15 cellular contexts compared by ENCODE assay signal in the genomic region with DNA sequence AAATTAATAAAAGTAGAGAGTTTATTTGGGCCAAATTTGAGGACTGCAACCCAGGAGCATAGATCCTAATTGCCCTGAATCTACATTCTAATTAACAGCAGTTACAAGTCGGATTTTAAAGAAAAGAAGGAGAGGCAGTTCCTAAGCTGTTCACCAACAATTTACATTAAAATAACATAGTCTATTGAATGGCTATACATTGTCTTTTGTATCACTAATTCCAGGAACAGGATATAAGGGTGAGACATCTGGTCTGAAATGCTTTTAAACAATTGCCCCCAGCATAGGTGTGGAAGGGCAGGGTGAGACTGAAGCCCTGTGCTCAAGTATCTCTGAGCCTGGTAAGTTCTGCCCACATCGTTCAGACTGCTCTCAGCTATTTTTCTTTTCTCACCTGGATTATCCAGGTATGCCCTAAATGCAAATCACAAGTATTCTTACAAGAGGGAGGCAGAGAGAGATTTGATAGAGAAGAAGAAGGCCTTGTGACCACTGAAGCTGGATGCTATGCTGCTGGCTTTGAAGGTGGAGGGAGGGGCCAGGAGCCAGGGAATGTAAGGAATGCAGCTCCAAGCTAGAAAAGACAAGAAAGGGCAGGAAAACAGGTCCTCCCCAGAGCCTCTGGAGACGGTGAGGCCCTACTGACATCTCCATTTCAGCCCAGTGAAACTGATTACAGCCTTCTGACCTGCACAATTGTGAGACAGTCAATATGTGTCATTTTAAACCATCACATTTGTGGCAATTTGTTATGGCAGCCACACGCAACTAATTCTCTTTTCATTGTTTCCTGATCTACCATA.
DNase-seq lines count a peak whose midpoint lies in the region; ATAC-seq, FAIRE-seq and TF ChIP-seq lines count a peak whose summit lies in the region.
"Had no signal": no experiment of that assay in that cellular context is flagged by ENCODE, and none has a peak within 500 bp of the region (broad histone marks: within the 10 kb centered on the region; RNA-seq: fewer than 3 reads in every experiment).

No MANE protein-coding gene starts in this region.

- H4K20me1 ChIP-seq in H1 (replicated peaks in 1 of 2; ENCODE audit: control insufficient read depth in 1 of 2, insufficient read depth in 2 of 2, low read length in 2 of 2) = peaks cover 0 to 4% of the 10 kb centered on the region in 2 experiments

- no peak overlapping the region; the same call in 1 of the 2 replicates for H2BK12ac ChIP-seq in H1 (ENCODE audit: low read depth, low read length)

- peaks cover 52% of the 10 kb centered on the region for H3K4me1 Mint-ChIP-seq in mesothelial cell of epicardium
- no peaks in the 10 kb centered on the region for H3K4me1 Mint-ChIP-seq in T-helper 2 cell treated with Interferon-gamma antibody and Interleukin-4, amounts not matched to agents 5 μg/mL and 100 μg/mL, for 36 hours (ENCODE audit: low read depth)

- H4K8ac ChIP-seq in H1 (ENCODE audit: extremely low read depth, insufficient read depth, low read length) = no peak overlapping the region

- peaks cover 10% of the 10 kb centered on the region for H3K27me3 Mint-ChIP-seq in mesothelial cell of epicardium (ENCODE audit: low read depth)
- H3K27me3 Mint-ChIP-seq in T-helper 2 cell treated with Interferon-gamma antibody and Interleukin-4, amounts not matched to agents 5 μg/mL and 100 μg/mL, for 36 hours (ENCODE audit: low read depth) = peaks cover 6% of the 10 kb centered on the region

- H3K18ac ChIP-seq in H1 (ENCODE audit: extremely low read depth, low read length) = peak overlapping the region; percentile 62; the same call in 1 of the 2 replicates

- no peak overlapping the region for H3K56ac ChIP-seq in H1 (replicated peaks; ENCODE audit: insufficient read length, low read depth, low read length)

- H3K9me3 ChIP-seq in H1 (ENCODE audit: insufficient read depth in 2 of 2, low read depth in 1 of 2, low read length in 1 of 2) = no peaks in the 10 kb centered on the region

- 0 out of 3 replicates have a peak, but pooled peaks of 1 of the 2 experiments have one; percentile 30 for TF ChIP-seq POLR2A in H1 (IDR thresholded peaks at IDR 0.05; ENCODE audit: control extremely low read depth in 1 of 2, low read depth in 2 of 2, low read length in 2 of 2)

- no peak overlapping the region for H2AFZ ChIP-seq in H1 (ENCODE audit: low read length)

- H2BK15ac ChIP-seq in H1 (ENCODE audit: low read length) = no peak overlapping the region

- H2AK5ac ChIP-seq in H1 (ENCODE audit: low read depth, low read length) = no peak overlapping the region; the same call in 1 of the 2 replicates

- CTCF ChIA-PET in H1 (lab: Charles Lee; ENCODE audit: partially characterized antibody) = interaction anchor here (0.7 to 1.3 kb wide), 3 partner anchors 18 to 204 kb away, joined by 3 to 6 read pairs (median 3); no protein-coding TSS in a partner anchor

- peak; percentile 13 to 18; a peak in 2 of 4 replicates for TF ChIP-seq RAD21 in H1 (IDR thresholded peaks at IDR 0.05 in 1 of 2, conservative IDR thresholded peaks at IDR 0.05 in 1 of 2; ENCODE audit: low read depth in 2 of 2, low read length in 2 of 2)

- H2BK5ac ChIP-seq in H1 (ENCODE audit: low read depth, low read length) = peak overlapping the region; percentile 88

- no peaks in the 10 kb centered on the region for H3K36me3 ChIP-seq in H1 (ENCODE audit: control insufficient read depth in 2 of 4, insufficient read depth in 4 of 4, low read length in 3 of 4)

- H4K5ac ChIP-seq in H1 (ENCODE audit: insufficient read length, low read depth, low read length) = peak overlapping the region; percentile 97

- H3K4me2 ChIP-seq in H1 (ENCODE audit: insufficient read depth in 1 of 2, low read depth in 2 of 2, low read length in 2 of 2) = peak overlapping the region; percentile 40 to 55

- H4K91ac ChIP-seq in H1 (replicated peaks; ENCODE audit: insufficient read length, low read length) = peak overlapping the region; percentile 25

- ATAC-seq in HG03025 (IDR thresholded peaks at IDR 0.05; ENCODE audit: low FRiP score, unreplicated experiment) (no peak), HG02588 (IDR thresholded peaks at IDR 0.05; ENCODE audit: unreplicated experiment) (no peak)
- ATAC-seq: activated T-cell treated with anti-CD3 and anti-CD28 coated beads, Interleukin-2, amount 50 U/mL, for 72 hours; right cardiac atrium had no signal

- TF ChIP-seq EP300 in H1 (IDR thresholded peaks at IDR 0.05; ENCODE audit: borderline replicate concordance in 1 of 2, low read depth in 2 of 2, low read length in 2 of 2) = no peak

- peak overlapping the region; percentile 84; the same call in 1 of the 2 replicates for H2BK20ac ChIP-seq in H1 (ENCODE audit: low read length)

- peak overlapping the region in 1 of 4 experiments; percentile 25; a peak in 2 of 8 replicates for H3K4me3 ChIP-seq in H1 (ENCODE audit: extremely low read depth in 1 of 4, insufficient read depth in 2 of 4, low read depth in 3 of 4, low read length in 4 of 4)

- WGBS in H1 (ENCODE audit: extremely low coverage in 1 of 2, insufficient coverage in 1 of 2, insufficient read length in 1 of 2, insufficient replicate concordance in 2 of 2, low coverage in 1 of 2, low lambda C conversion rate in 2 of 2, missing lambda C conversion rate in 1 of 2), 2 experiments = 9% methylated on average over 4 of the region's 4 CpGs; no CpG with 5 or more reads in 1 of the 2 experiments

- H3K27me3 ChIP-seq in H1 (replicated peaks in 1 of 4; ENCODE audit: control insufficient read depth in 3 of 4, extremely low read depth in 1 of 4, insufficient read depth in 3 of 4, low read length in 3 of 4) = no peaks in the 10 kb centered on the region

- POLR2A ChIA-PET in H1 (lab: Charles Lee; ENCODE audit: partially characterized antibody) = interaction anchor here (0.9 to 1.3 kb wide), 3 partner anchors 9 to 15 kb away, joined by 3 to 5 read pairs (median 4); no protein-coding TSS in a partner anchor

- H3K4me3 Mint-ChIP-seq in mesothelial cell of epicardium = no peak overlapping the region
- no peak overlapping the region for H3K4me3 Mint-ChIP-seq in T-helper 2 cell treated with Interferon-gamma antibody and Interleukin-4, amounts not matched to agents 5 μg/mL and 100 μg/mL, for 36 hours
- H3K4me3 Mint-ChIP-seq: activated T-cell treated with anti-CD3 and anti-CD28 coated beads, Interleukin-2, amount 50 U/mL, for 72 hours; memory B cell had no signal

- H3K79me2 ChIP-seq in H1 (ENCODE audit: control insufficient read depth in 1 of 2, insufficient read depth in 2 of 2, low read length in 2 of 2) = no peaks in the 10 kb centered on the region

- peaks cover 3 to 24% (median 14%) of the 10 kb centered on the region in 4 experiments; a peak in 6 of 7 replicates for H3K4me1 ChIP-seq in H1 (replicated peaks in 1 of 4; ENCODE audit: control insufficient read depth in 3 of 4, insufficient read depth in 4 of 4, low read length in 3 of 4)

- peak overlapping the region; percentile 50 for H3K27ac ChIP-seq in H1 (ENCODE audit: low read depth, low read length)

- no peaks in the 10 kb centered on the region for H3K79me1 ChIP-seq in H1 (ENCODE audit: low read depth, low read length)

- H3K23me2 ChIP-seq in H1 (ENCODE audit: low read depth, low read length) = peaks cover 9% of the 10 kb centered on the region; the same call in 1 of the 2 replicates

- peak overlapping the region; percentile 91 for H3K27ac Mint-ChIP-seq in mesothelial cell of epicardium
- no peak overlapping the region for H3K27ac Mint-ChIP-seq in T-helper 2 cell treated with Interferon-gamma antibody and Interleukin-4, amounts not matched to agents 5 μg/mL and 100 μg/mL, for 36 hours
- H3K27ac Mint-ChIP-seq: activated T-cell treated with anti-CD3 and anti-CD28 coated beads, Interleukin-2, amount 50 U/mL, for 72 hours; memory B cell had no signal

- no peak overlapping the region for H3K23ac ChIP-seq in H1 (ENCODE audit: insufficient read length)

- TF ChIP-seq CTCF in H1 (IDR thresholded peaks at IDR 0.05; ENCODE audit: control extremely low read depth in 1 of 3, insufficient read depth in 1 of 3, low read depth in 1 of 3, low read length in 3 of 3) (no peak), mesothelial cell of epicardium (IDR thresholded peaks at IDR 0.05; ENCODE audit: unreplicated experiment) (no peak)

- H3K9me3 Mint-ChIP-seq in mesothelial cell of epicardium = no peaks in the 10 kb centered on the region
- no peaks in the 10 kb centered on the region for H3K9me3 Mint-ChIP-seq in T-helper 2 cell treated with Interferon-gamma antibody and Interleukin-4, amounts not matched to agents 5 μg/mL and 100 μg/mL, for 36 hours

- H3K14ac ChIP-seq in H1 (ENCODE audit: insufficient read length) = no peak overlapping the region

- peak overlapping the region; percentile 25 for H2BK120ac ChIP-seq in H1 (replicated peaks; ENCODE audit: low read depth, low read length)

- no peak overlapping the region for H3K4ac ChIP-seq in H1 (replicated peaks; ENCODE audit: insufficient read length, low read depth, low read length)

- DNase-seq in ELR (ENCODE audit: low read depth) (peak; percentile 58), M059J (ENCODE audit: low read depth) (peak; percentile 63), H1 (ENCODE audit: low read depth in 1 of 2, low spot score in 2 of 2) (peak; percentile 58 to 78), mesothelial cell of epicardium (ENCODE audit: low spot score in 2 of 2, unreplicated experiment in 2 of 2) (peak; percentile 37 to 60), HuH-7 (ENCODE audit: low spot score) (no peak)
- DNase-seq in T-helper 2 cell treated with Interferon-gamma antibody and Interleukin-4, amounts not matched to agents 5 μg/mL and 100 μg/mL, for 36 hours (ENCODE audit: low spot score) = no peak
- DNase-seq: activated CD4-positive, CD25-positive, alpha-beta regulatory T cell; activated T-cell treated with anti-CD3 and anti-CD28 coated beads, Interleukin-2, amount 50 U/mL, for 72 hours; central memory CD4-positive, alpha-beta T cell; COR-L47; right cardiac atrium; Right ventricle myocardium superior had no signal

- peak; percentile 99 for FAIRE-seq in H1 (lab: Jason Lieb, UNC)

- peak overlapping the region in 1 of 4 experiments; percentile 43; a peak in 1 of 7 replicates for H3K9ac ChIP-seq in H1 (replicated peaks in 1 of 4; ENCODE audit: extremely low read depth in 1 of 4, low read depth in 3 of 4, low read length in 3 of 4)

- H3K36me3 Mint-ChIP-seq in mesothelial cell of epicardium = no peaks in the 10 kb centered on the region
- H3K36me3 Mint-ChIP-seq in T-helper 2 cell treated with Interferon-gamma antibody and Interleukin-4, amounts not matched to agents 5 μg/mL and 100 μg/mL, for 36 hours (ENCODE audit: low read depth) = no peaks in the 10 kb centered on the region
- H3K36me3 Mint-ChIP-seq: memory B cell had no signal

TF ChIP-seq in H1, 55 proteins besides CTCF, POLR2A, EP300 and RAD21 (continues in another document):
- TF ChIP-seq EGR1 (IDR thresholded peaks at IDR 0.05; ENCODE audit: borderline replicate concordance, low read depth, low read length) (no peak), ASH2L (IDR thresholded peaks at IDR 0.05; ENCODE audit: low read length) (peak; percentile 60), RBBP5 (IDR thresholded peaks at IDR 0.05; ENCODE audit: borderline replicate concordance, low read depth, low read length) (peak; percentile 79; the same call in 1 of the 2 replicates), CREB1 (IDR thresholded peaks at IDR 0.05) (no peak), SIX5 (IDR thresholded peaks at IDR 0.05; ENCODE audit: low read depth, low read length) (no peak), YY1 (IDR thresholded peaks at IDR 0.05; ENCODE audit: low read depth, low read length) (peak; percentile 75; the same call in 1 of the 2 replicates)

Comparison
In these comparisons a context has a peak if more than half of its experiments do, and no peak if none do; other contexts are left out.
1. DNase-seq: peak in ELR (single experiment), M059J (single experiment), H1 (2 of 2) and mesothelial cell of epicardium (2 of 2); none in T-helper 2 cell treated with Interferon-gamma antibody and Interleukin-4, amounts not matched to agents 5 μg/mL and 100 μg/mL, for 36 hours (single experiment) and HuH-7 (single experiment).